ENCODE assay signal across 15 cellular contexts in genomic region chr9:3888496-3888858, GRCh38.
"Had no signal": no experiment of that assay in that cellular context is flagged by ENCODE, and none has a peak within 500 bp of the region (broad histone marks: within the 10 kb centered on the region; RNA-seq: fewer than 3 reads in every experiment).

No MANE protein-coding gene starts in this region.

- H3K36me3 Mint-ChIP-seq: mesothelial cell of epicardium, WTC11 had no signal

- H3K9me3 Mint-ChIP-seq: mesothelial cell of epicardium, WTC11 had no signal

- H3K4me3 ChIP-seq: body of pancreas, coronary artery, gastroesophageal sphincter, right atrium auricular region, skin epidermis, thoracic aorta had no signal

- H3K4me1 Mint-ChIP-seq: mesothelial cell of epicardium had no signal

- H3K9ac ChIP-seq: SK-N-SH had no signal

- H3K4me3 Mint-ChIP-seq: mesothelial cell of epicardium, WTC11 had no signal

- H3K27ac Mint-ChIP-seq: mesothelial cell of epicardium, WTC11 had no signal

- H3K4me1 ChIP-seq: body of pancreas, gastroesophageal sphincter, right atrium auricular region had no signal

- H3K4me2 ChIP-seq: SK-N-SH had no signal

- ATAC-seq: body of pancreas, gastroesophageal sphincter, WTC11 had no signal

- H3K36me3 ChIP-seq: neutrophil, right atrium auricular region, thoracic aorta had no signal

- H3K27me3 ChIP-seq: body of pancreas, gastroesophageal sphincter, neutrophil, right atrium auricular region had no signal

- H3K27ac ChIP-seq: body of pancreas, coronary artery, gastroesophageal sphincter, neutrophil, right atrium auricular region, skin epidermis, thoracic aorta had no signal

- DNase-seq: body of pancreas; central memory CD4-positive, alpha-beta T cell; effector CD4-positive, alpha-beta T cell; Right ventricle myocardium superior; SK-N-SH; stimulated activated CD4-positive, alpha-beta T cell treated with anti-CD3 and anti-CD28 coated beads, Interleukin-1b, Interleukin-23, amount 100 ng/mL, for 48 hours; stimulated activated naive CD4-positive, alpha-beta T cell treated with Interleukin-2 at 50 U/mL for 16 hours had no signal
